In genomic region chr9:95296761-95297160, GRCh38 we compare ENCODE assay signal across 30 cellular contexts.
"Had no signal": no experiment of that assay in that cellular context is flagged by ENCODE, and none has a peak within 500 bp of the region (broad histone marks: within the 10 kb centered on the region; RNA-seq: fewer than 3 reads in every experiment).

No MANE protein-coding gene starts in this region.

- H3K27ac ChIP-seq: colonic mucosa, dorsolateral prefrontal cortex, upper lobe of left lung, WERI-Rb-1 had no signal

- H3K4me2 ChIP-seq: smooth muscle cell had no signal

- H3K9me3 ChIP-seq: colonic mucosa, right lobe of liver, upper lobe of left lung had no signal

- H3K36me3 ChIP-seq: colonic mucosa, right lobe of liver, upper lobe of left lung, WERI-Rb-1 had no signal

- DNase-seq: activated CD4-positive, alpha-beta memory T cell treated with anti-CD3 and anti-CD28 coated beads for 36 hours; activated CD4-positive, alpha-beta T cell treated with anti-CD3 and anti-CD28 coated beads for 48 hours; activated CD8-positive, alpha-beta memory T cell treated with anti-CD3 and anti-CD28 coated beads, Interleukin-2, amount 50 U/mL, for 48 hours; activated gamma-delta T cell; activated naive CD4-positive, alpha-beta T cell treated with anti-CD3 and anti-CD28 coated beads, Interleukin-2, amount 10 ng/mL, durations not matched to agents 7 days and 5 days; activated naive CD8-positive, alpha-beta T cell treated with anti-CD3 and anti-CD28 coated beads, Interleukin-2, amount 10 ng/mL, durations not matched to agents 7 days and 5 days; activated T-cell treated with anti-CD3 and anti-CD28 coated beads, Interleukin-2, amount 50 U/mL, for 24 hours; amniotic stem cell; colonic mucosa; dorsolateral prefrontal cortex; effector memory CD4-positive, alpha-beta T cell; head of caudate nucleus; hippocampal formation; kidney; left colon; mesenchymal stem cell; natural killer cell; right lobe of liver; stimulated activated CD4-positive, alpha-beta T cell treated with anti-CD3 and anti-CD28 coated beads, Interleukin-1b, Interleukin-23, amount 100 ng/mL, for 48 hours; stimulated activated CD4-positive, alpha-beta T cell treated with anti-CD3 and anti-CD28 coated beads, Interleukin-4, amount 100 ng/mL, for 4 hours; stimulated activated CD8-positive, alpha-beta memory T cell treated with anti-CD3 and anti-CD28 coated beads, Interleukin-4, amount 100 ng/mL, for 48 hours; stimulated activated naive CD8-positive, alpha-beta T cell treated with anti-CD3 and anti-CD28 coated beads, Interleukin-15, amount 100 ng/mL, for 72 hours; substantia nigra; SW 1271; T-helper 9 cell; upper lobe of left lung; WERI-Rb-1 had no signal

- H3K4me1 ChIP-seq: colonic mucosa had no signal

- ATAC-seq: activated CD4-positive, CD25-positive, alpha-beta regulatory T cell treated with anti-CD3 and anti-CD28 coated beads, Interleukin-2, amount 50 U/mL, for 24 hours; left colon; natural killer cell; stimulated activated memory B cell treated with anti-CD40 and anti-IgM and Interleukin-4, amounts not matched to agents 10 μg/mL and 1 μg/mL and 100 μg/mL, for 72 hours; stimulated activated naive CD8-positive, alpha-beta T cell treated with anti-CD3 and anti-CD28 coated beads, Interleukin-15, amount 100 ng/mL, for 72 hours had no signal

- H3K27me3 ChIP-seq: colonic mucosa, dorsolateral prefrontal cortex, right lobe of liver, upper lobe of left lung had no signal

- H3K4me3 ChIP-seq: colonic mucosa, dorsolateral prefrontal cortex, right lobe of liver, smooth muscle cell, upper lobe of left lung had no signal
